Comparison of ENCODE assay signal across 10 cellular contexts in the genomic region with DNA sequence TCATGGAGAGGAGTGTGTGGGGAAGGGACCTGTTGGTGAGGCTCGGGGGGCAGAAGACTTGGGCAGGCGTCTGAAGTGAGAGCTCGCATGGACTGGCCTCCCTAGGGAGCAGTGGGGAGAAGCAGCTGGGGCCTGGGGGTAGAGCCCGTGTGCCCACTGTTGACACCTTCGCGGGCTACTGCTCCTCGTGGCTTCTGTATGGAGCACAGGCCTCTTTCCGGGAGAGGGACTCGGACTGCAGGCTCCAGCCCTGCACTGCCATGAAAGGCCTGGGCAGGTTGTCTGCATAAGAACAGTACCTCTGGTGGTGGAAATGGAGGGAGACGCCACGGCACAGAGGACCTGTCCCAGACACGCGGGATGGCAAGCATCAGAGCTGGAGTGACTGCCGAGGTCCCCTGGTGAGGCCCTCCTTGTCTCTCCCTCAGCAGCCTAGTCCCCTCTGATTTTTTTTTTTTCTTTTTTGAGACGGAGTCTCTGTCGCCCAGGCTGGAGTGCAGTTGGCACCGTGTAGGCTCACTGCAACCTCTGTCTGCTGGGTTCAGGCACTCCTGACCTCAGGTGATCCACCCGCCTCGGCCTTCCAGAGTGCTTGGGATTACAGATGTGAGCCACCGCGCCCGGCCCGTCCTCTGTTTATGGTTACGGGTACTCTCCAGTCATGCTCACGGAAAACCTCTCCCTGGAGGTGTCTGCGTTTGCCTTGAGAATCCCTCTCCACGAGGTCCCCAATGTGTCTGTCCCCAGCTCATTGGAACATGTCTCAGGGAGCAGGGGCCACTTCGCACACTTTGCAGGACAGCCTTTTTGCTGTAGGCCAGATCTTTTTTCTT. TPM values are rescaled to one million over a fixed set of nuclear protein-coding genes. Genes with fewer than 3 reads are reported as not detected.
DNase-seq lines count a peak whose midpoint lies in the region; FAIRE-seq and TF ChIP-seq lines count a peak whose summit lies in the region.
"Had no signal": no experiment of that assay in that cellular context is flagged by ENCODE, and none has a peak within 500 bp of the region (broad histone marks: within the 10 kb centered on the region; RNA-seq: fewer than 3 reads in every experiment).

No MANE protein-coding gene starts in this region.

- H3K4me1 Mint-ChIP-seq in H9 (peaks cover 25 to 46% of the 10 kb centered on the region in 2 experiments), astrocyte (ENCODE audit: low read depth, unreplicated experiment) (peaks cover 7% of the 10 kb centered on the region), neural crest cell (peaks cover 35% of the 10 kb centered on the region)

- no peak overlapping the region for H2BK5ac ChIP-seq in H9 (ENCODE audit: insufficient read length, low read length)

- H3K4me3 ChIP-seq in BLaER1 (peak overlapping the region; percentile 39; the same call in 1 of the 2 replicates), astrocyte (ENCODE audit: insufficient read depth, low read depth, low read length) (no peak overlapping the region)

- no peak overlapping the region for H3K4ac ChIP-seq in H9 (ENCODE audit: low read depth, low read length)

- no peak overlapping the region for H4K5ac ChIP-seq in H9 (ENCODE audit: insufficient read length, low read depth, low read length)

- no peak for TF ChIP-seq CTCF in H9 (conservative IDR thresholded peaks at IDR 0.05)
- TF ChIP-seq CTCF in astrocyte (IDR thresholded peaks at IDR 0.05; ENCODE audit: insufficient read depth, low read depth, low read length), result no peak
- no peak for TF ChIP-seq CTCF in neural crest cell (conservative IDR thresholded peaks at IDR 0.05)

- H3K27ac ChIP-seq in BLaER1 (peak overlapping the region; percentile 98), H9 (ENCODE audit: insufficient read length, low read depth, low read length) (no peak overlapping the region), astrocyte (ENCODE audit: low read depth, low read length) (no peak overlapping the region)

- H3K56ac ChIP-seq in H9 (ENCODE audit: insufficient read length, low read depth, low read length), result no peak overlapping the region

- H3K79me1 ChIP-seq in H9 (ENCODE audit: insufficient read depth, low read depth, low read length, poor library complexity, severe bottlenecking), result no peaks in the 10 kb centered on the region

- no peaks in the 10 kb centered on the region for H3K27me3 ChIP-seq in BLaER1
- H3K27me3 ChIP-seq in H9 (ENCODE audit: insufficient read depth, low read length), result no peaks in the 10 kb centered on the region
- H3K27me3 ChIP-seq in astrocyte (ENCODE audit: insufficient read depth, low read length), result no peaks in the 10 kb centered on the region

- H3K4me3 Mint-ChIP-seq in H9 (no peak overlapping the region; a peak in 3 of 5 replicates), astrocyte (ENCODE audit: unreplicated experiment) (no peak overlapping the region), neural crest cell (peak overlapping the region; percentile 31)

- no peak overlapping the region for H3K23ac ChIP-seq in H9 (ENCODE audit: insufficient read length, low read depth, low read length)

- 0 out of 2 replicates have a peak overlapping the region, but pooled peaks have one; percentile 14 for H3K14ac ChIP-seq in H9 (ENCODE audit: insufficient read depth, low read length)

- H3K9me3 Mint-ChIP-seq in H9, result peaks cover 0 to 3% of the 10 kb centered on the region in 2 experiments; a peak in 2 of 5 replicates
- H3K9me3 Mint-ChIP-seq in astrocyte (ENCODE audit: unreplicated experiment), result peaks cover 5% of the 10 kb centered on the region
- peaks cover 2% of the 10 kb centered on the region for H3K9me3 Mint-ChIP-seq in neural crest cell

- H2BK15ac ChIP-seq in H9 (ENCODE audit: low read depth, low read length), result no peak overlapping the region

- H2BK20ac ChIP-seq in H9 (ENCODE audit: low read depth, low read length, poor library complexity, severe bottlenecking), result no peak overlapping the region

- H3K4me1 ChIP-seq in BLaER1 (peaks cover 84% of the 10 kb centered on the region), H9 (ENCODE audit: insufficient read depth, low read length) (peaks cover 4% of the 10 kb centered on the region; the same call in 1 of the 2 replicates), astrocyte (ENCODE audit: insufficient read depth, low read length) (peaks cover 26% of the 10 kb centered on the region)

- no peak overlapping the region for H2BK120ac ChIP-seq in H9 (ENCODE audit: low read depth, low read length, poor library complexity, severe bottlenecking)

- no peaks in the 10 kb centered on the region for H3K36me3 ChIP-seq in BLaER1
- no peaks in the 10 kb centered on the region for H3K36me3 ChIP-seq in astrocyte (ENCODE audit: insufficient read depth, low read length)

- H3K27ac Mint-ChIP-seq in H9, result peak overlapping the region in 2 of 3 experiments; percentile 8 to 92; a peak in 3 of 7 replicates
- H3K27ac Mint-ChIP-seq in astrocyte (ENCODE audit: unreplicated experiment), result peak overlapping the region; percentile 24
- peak overlapping the region; percentile 19 for H3K27ac Mint-ChIP-seq in neural crest cell (ENCODE audit: unreplicated experiment)

- WGBS in H9 (ENCODE audit: extremely low coverage, insufficient read length, low lambda C conversion rate), result no CpG with 5 or more reads among the region's 28 CpGs

- H3K9me3 ChIP-seq in BLaER1 (peaks cover 12% of the 10 kb centered on the region), H9 (ENCODE audit: control insufficient read depth, low read depth, low read length) (no peaks in the 10 kb centered on the region), astrocyte (ENCODE audit: insufficient read depth, low read depth, low read length) (no peaks in the 10 kb centered on the region)

- no peak for FAIRE-seq in astrocyte (lab: Jason Lieb, UNC)

- H3T11ph ChIP-seq in H9 (ENCODE audit: low read length), result no peak overlapping the region

- peak overlapping the region; percentile 39 for H4K91ac ChIP-seq in H9 (ENCODE audit: insufficient read length, low read depth, low read length)

- H3K23me2 ChIP-seq in H9 (ENCODE audit: insufficient read length, low read depth, low read length, poor library complexity, severe bottlenecking), result peaks cover 3% of the 10 kb centered on the region

- H3K79me2 ChIP-seq in H9 (ENCODE audit: insufficient read depth, low read length), result no peaks in the 10 kb centered on the region
- H3K79me2 ChIP-seq in astrocyte (ENCODE audit: insufficient read depth, low read length), result no peaks in the 10 kb centered on the region

- no peak overlapping the region for H2AK5ac ChIP-seq in H9 (ENCODE audit: insufficient read length, low read length)

- H4K20me1 ChIP-seq in BLaER1 (no peaks in the 10 kb centered on the region), H9 (ENCODE audit: control insufficient read depth, insufficient read depth, insufficient read length) (no peaks in the 10 kb centered on the region), astrocyte (ENCODE audit: insufficient read depth, low read length) (no peaks in the 10 kb centered on the region)

- peak overlapping the region; percentile 87 for H3K9ac ChIP-seq in BLaER1
- H3K9ac ChIP-seq in H9 (ENCODE audit: extremely low read depth, insufficient read length, low read length), result no peak overlapping the region
- no peak overlapping the region for H3K9ac ChIP-seq in astrocyte (ENCODE audit: low read length)

- H3K18ac ChIP-seq in H9 (ENCODE audit: insufficient read length, low read depth, low read length), result peak overlapping the region; percentile 74

- H2AFZ ChIP-seq in H9 (ENCODE audit: low read length), result no peak overlapping the region
- no peak overlapping the region for H2AFZ ChIP-seq in astrocyte (ENCODE audit: low read depth, low read length)

- H4K8ac ChIP-seq in H9 (replicated peaks; ENCODE audit: insufficient read length, low read depth, low read length), result no peak overlapping the region

- H3K36me3 Mint-ChIP-seq in H9 (ENCODE audit: insufficient read depth in 1 of 3, low read depth in 3 of 3) (peaks cover 0 to 7% (median 0%) of the 10 kb centered on the region in 3 experiments; a peak in 3 of 7 replicates), astrocyte (ENCODE audit: low read depth, unreplicated experiment) (peaks cover 3% of the 10 kb centered on the region), neural crest cell (ENCODE audit: low read depth) (peaks cover 3% of the 10 kb centered on the region)

- H2BK12ac ChIP-seq in H9 (ENCODE audit: insufficient read length, low read depth, low read length), result no peak overlapping the region

- H3K27me3 Mint-ChIP-seq in H9 (ENCODE audit: low read depth) (peaks cover 9% of the 10 kb centered on the region), astrocyte (ENCODE audit: low read depth, unreplicated experiment) (peaks cover 10% of the 10 kb centered on the region), neural crest cell (ENCODE audit: low read depth) (no peaks in the 10 kb centered on the region)

- peak overlapping the region; percentile 95 for H3K4me2 ChIP-seq in BLaER1
- H3K4me2 ChIP-seq in H9 (ENCODE audit: insufficient read depth, insufficient read length, low read length), result no peak overlapping the region
- H3K4me2 ChIP-seq in astrocyte (ENCODE audit: low read length), result no peak overlapping the region

- DNase-seq in H9 (peak; percentile 31), astrocyte (ENCODE audit: low read depth) (no peak), neural crest cell (ENCODE audit: low read depth, low spot score) (no peak), 8988T (no peak), AG08396 (ENCODE audit: low spot score) (no peak), HK-2 (ENCODE audit: unreplicated experiment) (no peak)
- no peak for DNase-seq in effector CD8-positive, alpha-beta T cell (lab: John Stamatoyannopoulos, UW)
- DNase-seq: NCI-H446; stimulated activated CD4-positive, alpha-beta T cell treated with anti-CD3 and anti-CD28 coated beads, Interleukin-12 subunit alpha, Interleukin-12 subunit beta, amount 100 ng/mL, for 4 hours had no signal

RNA-seq across cellular contexts. Expression of a gene that starts 44.7 kb away (rescaled TPM):
- total RNA-seq in H9 (2021) (1,963 and 2,010 TPM in 2 replicates), astrocyte (396 and 469 TPM in 2 replicates), neural crest cell (1,415 and 1,529 TPM in 2 replicates)
